ENCODE assay signal across 8 cellular contexts in the genomic region with DNA sequence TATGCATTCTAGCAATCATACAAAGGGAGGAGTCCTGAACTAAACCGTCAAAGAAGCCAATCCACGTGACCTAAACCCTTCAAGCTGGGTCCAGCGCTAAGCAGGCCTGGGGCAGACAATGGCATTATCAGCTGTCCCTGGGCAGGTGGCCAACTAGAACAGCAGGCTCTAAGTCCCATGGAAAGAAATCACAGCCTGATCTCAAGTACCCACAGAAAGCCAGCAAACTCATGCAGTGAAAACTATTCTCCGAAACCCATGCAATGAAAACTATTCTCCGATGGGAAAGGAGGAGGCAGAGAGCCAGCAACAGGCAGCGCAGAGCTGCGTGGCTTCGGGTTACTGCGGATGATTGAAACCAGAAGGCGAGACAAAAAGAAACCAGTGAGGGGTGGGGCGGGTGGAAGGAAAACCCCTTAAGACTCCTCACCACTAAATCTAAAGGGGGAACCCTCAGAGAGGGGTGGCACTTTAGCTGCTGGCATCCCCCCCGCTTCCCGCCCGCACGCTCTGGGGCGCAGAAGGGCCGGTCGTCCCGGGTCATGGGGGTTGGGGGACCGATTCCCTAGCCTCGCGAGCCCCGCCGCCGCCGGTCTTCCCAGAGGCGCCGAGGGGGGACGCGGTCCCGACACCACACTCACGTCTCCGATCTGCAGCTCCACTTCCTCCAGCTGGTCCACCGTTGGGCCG. TPM values are rescaled to one million over a fixed set of nuclear protein-coding genes. Genes with fewer than 3 reads are reported as not detected.
DNase-seq lines count a peak whose midpoint lies in the region; ATAC-seq and TF ChIP-seq lines count a peak whose summit lies in the region.

No MANE protein-coding gene starts in this region.

- H3K27me3 ChIP-seq in DND-41 (ENCODE audit: insufficient read depth, low read length, poor library complexity) = no peaks in the 10 kb centered on the region
- H3K27me3 ChIP-seq in ovary = no peaks in the 10 kb centered on the region
- no peaks in the 10 kb centered on the region for H3K27me3 ChIP-seq in transverse colon

- no peak for TF ChIP-seq RAD21 in Ishikawa (IDR thresholded peaks at IDR 0.05; ENCODE audit: low read depth)

- H4K20me1 ChIP-seq in DND-41 (ENCODE audit: insufficient read depth, low read length) = peaks cover 22% of the 10 kb centered on the region; the same call in 1 of the 2 replicates

- TF ChIP-seq POLR2A in ovary (IDR thresholded peaks at IDR 0.05) (no peak), transverse colon (IDR thresholded peaks at IDR 0.05) (no peak)

- H3K79me2 ChIP-seq in DND-41 (ENCODE audit: insufficient read depth, low read length) = peaks cover 66% of the 10 kb centered on the region

- DNase-seq in DND-41 (peak; percentile 62), SHP77 (lab: John Stamatoyannopoulos, UW) (peak; percentile 43 to 71), Right ventricle myocardium inferior (ENCODE audit: missing footprints) (peak; percentile 75), ovary (peak; percentile 50 to 73 (median 64)), transverse colon (peak; percentile 68)

- ATAC-seq in DND-41 (ENCODE audit: insufficient read depth, low read depth) = peak; percentile 20
- ATAC-seq in GM21576 (IDR thresholded peaks at IDR 0.05; ENCODE audit: unreplicated experiment) = peak; percentile 24
- ATAC-seq in Right ventricle myocardium inferior = peak; percentile 38

- TF ChIP-seq CTCF in DND-41 (IDR thresholded peaks at IDR 0.05; ENCODE audit: borderline replicate concordance, extremely low read depth, low read length, poor library complexity, severe bottlenecking) (no peak), ovary (IDR thresholded peaks at IDR 0.05) (no peak), transverse colon (IDR thresholded peaks at IDR 0.05) (no peak)

- peak overlapping the region; percentile 82 for H3K9ac ChIP-seq in DND-41 (ENCODE audit: low read depth, low read length)

- H3K27ac Mint-ChIP-seq in activated naive CD8-positive, alpha-beta T cell = peak overlapping the region; percentile 97

- intact Hi-C loops in Right ventricle myocardium inferior (cut with DNase I) (loop anchor here (5.0 kb wide), 1 partner anchor 96 kb away; the partner anchor contains the start of gene FNIP2), ovary (cut with DNase I) (no loop called here), transverse colon (cut with DNase I; ENCODE audit: low total_unique reads) (no loop called here)

- H3K4me3 ChIP-seq in DND-41 (ENCODE audit: low read depth in 1 of 2, low read length in 2 of 2) (peak overlapping the region; percentile 60 to 86), ovary (peak overlapping the region; percentile 81), transverse colon (peak overlapping the region; percentile 69 to 82 (median 81))

- H3K9me3 Mint-ChIP-seq in activated naive CD8-positive, alpha-beta T cell (ENCODE audit: low read depth) = no peaks in the 10 kb centered on the region

- peaks cover 2% of the 10 kb centered on the region for H3K36me3 Mint-ChIP-seq in activated naive CD8-positive, alpha-beta T cell

- H3K36me3 ChIP-seq in DND-41 (ENCODE audit: insufficient read depth, low read length) (peaks cover 16% of the 10 kb centered on the region), ovary (no peaks in the 10 kb centered on the region), transverse colon (no peaks in the 10 kb centered on the region)

- peak overlapping the region; percentile 72 for H2AFZ ChIP-seq in DND-41 (ENCODE audit: low read depth, low read length)

- no peaks in the 10 kb centered on the region for H3K27me3 Mint-ChIP-seq in activated naive CD8-positive, alpha-beta T cell

- H3K4me2 ChIP-seq in DND-41 (ENCODE audit: insufficient read depth, low read length) = peak overlapping the region; percentile 78

- H3K4me3 Mint-ChIP-seq in activated naive CD8-positive, alpha-beta T cell = peak overlapping the region; percentile 98

- in situ Hi-C loops in transverse colon (cut with MboI; ENCODE audit: low pct_ligation_motif_present in 1 of 4, low pct_unique_long_range_greater_than_20kb in 1 of 4, low sequenced_read_pairs in 3 of 4) = no loop called here

- H3K27ac ChIP-seq in DND-41 (ENCODE audit: low read length) (peak overlapping the region; percentile 90), ovary (peak overlapping the region; percentile 70 to 90), transverse colon (peak overlapping the region; percentile 97)

- H3K4me1 ChIP-seq in DND-41 (ENCODE audit: insufficient read depth, low read length) = peaks cover 39% of the 10 kb centered on the region
- H3K4me1 ChIP-seq in ovary (ENCODE audit: insufficient read depth) = peaks cover 5% of the 10 kb centered on the region
- peaks cover 3 to 24% (median 17%) of the 10 kb centered on the region in 4 donors for H3K4me1 ChIP-seq in transverse colon

- TF ChIP-seq EP300 in Ishikawa (IDR thresholded peaks at IDR 0.05; ENCODE audit: borderline replicate concordance) = no peak
- TF ChIP-seq EP300 in ovary (IDR thresholded peaks at IDR 0.05) = no peak
- no peak for TF ChIP-seq EP300 in transverse colon (IDR thresholded peaks at IDR 0.05; ENCODE audit: low read depth)

- H3K4me1 Mint-ChIP-seq in activated naive CD8-positive, alpha-beta T cell (ENCODE audit: low read depth) = peaks cover 22% of the 10 kb centered on the region

- WGBS in ovary, 3 donors = 0% methylated on average over 26 to 35 of the region's 35 CpGs
- whole genome bisulfite sequencing in transverse colon (ENCODE audit: low coverage in 1 of 2), 2 donors = 0 to 1% methylated on average over 7 to 35 of the region's 35 CpGs

- H3K9me3 ChIP-seq in DND-41 (ENCODE audit: insufficient read depth, low read length, severe bottlenecking) (no peaks in the 10 kb centered on the region), ovary (no peaks in the 10 kb centered on the region), transverse colon (no peaks in the 10 kb centered on the region)

TF ChIP-seq in Ishikawa, 13 proteins besides CTCF, POLR2A, EP300 and RAD21:
- TF ChIP-seq USF1 (IDR thresholded peaks at IDR 0.05) (peak; percentile 89), NFIC (IDR thresholded peaks at IDR 0.05) (peak; percentile 90), TCF12 (IDR thresholded peaks at IDR 0.05; ENCODE audit: low read depth) (0 out of 2 replicates have a peak, but pooled peaks have one; percentile 8), REST (IDR thresholded peaks at IDR 0.05; ENCODE audit: low read depth) (no peak)
- TF ChIP-seq, protein P1, sequence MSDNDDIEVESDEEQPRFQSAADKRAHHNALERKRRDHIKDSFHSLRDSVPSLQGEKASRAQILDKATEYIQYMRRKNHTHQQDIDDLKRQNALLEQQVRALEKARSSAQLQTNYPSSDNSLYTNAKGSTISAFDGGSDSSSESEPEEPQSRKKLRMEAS (IDR thresholded peaks at IDR 0.05) = peak; percentile 83

RNA-seq across cellular contexts. Expression of gene C4orf46, which starts 0.6 kb away (rescaled TPM):
- total RNA-seq in Right ventricle myocardium inferior (3.7 TPM), ovary (1 to 10 TPM; 3.6 to 6.4 (median 4.5) TPM), transverse colon (1 to 10 TPM in 3 of 4 donors, under 1 TPM in 1; 0.40 to 6.0 (median 2.7) TPM)
- polyA plus RNA-seq in ovary = 1 to 10 TPM; 4.6 to 6.0 TPM

RNA-seq across cellular contexts. Expression of gene ETFDH, which starts 1.0 kb away (rescaled TPM):
- total RNA-seq in Right ventricle myocardium inferior = 383 TPM
- 10 to 100 TPM; 13.6 to 26.7 (median 19.5) TPM for total RNA-seq in ovary
- 10 to 100 TPM; 15.1 to 35.9 TPM for polyA plus RNA-seq in ovary
- 100 to 1,000 TPM in 2 of 4 donors, 10 to 100 TPM in 2; 19.5 to 144 (median 88.5) TPM for total RNA-seq in transverse colon

RNA-seq across cellular contexts. Expression of gene PPID, which starts 52.1 kb away (rescaled TPM):
- 33.4 TPM for total RNA-seq in Right ventricle myocardium inferior
- 10 to 100 TPM; 10.9 to 18.2 (median 14.5) TPM for total RNA-seq in ovary
- 10 to 100 TPM; 14.8 to 54.8 TPM for polyA plus RNA-seq in ovary
- 10 to 100 TPM in 2 of 4 donors, 1 to 10 TPM in 2; 7.9 to 21.8 (median 12.8) TPM for total RNA-seq in transverse colon

Comparison
In these comparisons a context has a peak if more than half of its experiments do, and no peak if none do; other contexts are left out.
1. Peak in every context shown above with its lines: DNase-seq, ATAC-seq, H3K4me3 ChIP-seq and H3K27ac ChIP-seq.